In genomic region chrX:119757979-119758681, GRCh38 we compare ENCODE assay signal across 1 cellular context.
TF ChIP-seq lines count a peak whose summit lies in the region.

A gene with protein sequence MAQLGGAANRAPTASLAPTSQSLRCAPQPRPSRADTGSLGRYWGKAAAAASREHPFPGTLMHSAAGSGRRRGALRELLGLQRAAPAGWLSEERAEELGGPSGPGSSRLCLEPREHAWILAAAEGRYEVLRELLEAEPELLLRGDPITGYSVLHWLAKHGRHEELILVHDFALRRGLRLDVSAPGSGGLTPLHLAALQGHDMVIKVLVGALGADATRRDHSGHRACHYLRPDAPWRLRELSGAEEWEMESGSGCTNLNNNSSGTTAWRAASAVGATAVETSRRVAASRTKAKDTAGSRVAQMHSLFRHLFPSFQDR (plus strand): TSS chrX:119758588. CDS start chrX:119758668, 80 bp downstream.

TF ChIP-seq in GM23338, 12 proteins besides CTCF, POLR2A, EP300 and RAD21 (continued from another document):
- TF ChIP-seq, protein P1, sequence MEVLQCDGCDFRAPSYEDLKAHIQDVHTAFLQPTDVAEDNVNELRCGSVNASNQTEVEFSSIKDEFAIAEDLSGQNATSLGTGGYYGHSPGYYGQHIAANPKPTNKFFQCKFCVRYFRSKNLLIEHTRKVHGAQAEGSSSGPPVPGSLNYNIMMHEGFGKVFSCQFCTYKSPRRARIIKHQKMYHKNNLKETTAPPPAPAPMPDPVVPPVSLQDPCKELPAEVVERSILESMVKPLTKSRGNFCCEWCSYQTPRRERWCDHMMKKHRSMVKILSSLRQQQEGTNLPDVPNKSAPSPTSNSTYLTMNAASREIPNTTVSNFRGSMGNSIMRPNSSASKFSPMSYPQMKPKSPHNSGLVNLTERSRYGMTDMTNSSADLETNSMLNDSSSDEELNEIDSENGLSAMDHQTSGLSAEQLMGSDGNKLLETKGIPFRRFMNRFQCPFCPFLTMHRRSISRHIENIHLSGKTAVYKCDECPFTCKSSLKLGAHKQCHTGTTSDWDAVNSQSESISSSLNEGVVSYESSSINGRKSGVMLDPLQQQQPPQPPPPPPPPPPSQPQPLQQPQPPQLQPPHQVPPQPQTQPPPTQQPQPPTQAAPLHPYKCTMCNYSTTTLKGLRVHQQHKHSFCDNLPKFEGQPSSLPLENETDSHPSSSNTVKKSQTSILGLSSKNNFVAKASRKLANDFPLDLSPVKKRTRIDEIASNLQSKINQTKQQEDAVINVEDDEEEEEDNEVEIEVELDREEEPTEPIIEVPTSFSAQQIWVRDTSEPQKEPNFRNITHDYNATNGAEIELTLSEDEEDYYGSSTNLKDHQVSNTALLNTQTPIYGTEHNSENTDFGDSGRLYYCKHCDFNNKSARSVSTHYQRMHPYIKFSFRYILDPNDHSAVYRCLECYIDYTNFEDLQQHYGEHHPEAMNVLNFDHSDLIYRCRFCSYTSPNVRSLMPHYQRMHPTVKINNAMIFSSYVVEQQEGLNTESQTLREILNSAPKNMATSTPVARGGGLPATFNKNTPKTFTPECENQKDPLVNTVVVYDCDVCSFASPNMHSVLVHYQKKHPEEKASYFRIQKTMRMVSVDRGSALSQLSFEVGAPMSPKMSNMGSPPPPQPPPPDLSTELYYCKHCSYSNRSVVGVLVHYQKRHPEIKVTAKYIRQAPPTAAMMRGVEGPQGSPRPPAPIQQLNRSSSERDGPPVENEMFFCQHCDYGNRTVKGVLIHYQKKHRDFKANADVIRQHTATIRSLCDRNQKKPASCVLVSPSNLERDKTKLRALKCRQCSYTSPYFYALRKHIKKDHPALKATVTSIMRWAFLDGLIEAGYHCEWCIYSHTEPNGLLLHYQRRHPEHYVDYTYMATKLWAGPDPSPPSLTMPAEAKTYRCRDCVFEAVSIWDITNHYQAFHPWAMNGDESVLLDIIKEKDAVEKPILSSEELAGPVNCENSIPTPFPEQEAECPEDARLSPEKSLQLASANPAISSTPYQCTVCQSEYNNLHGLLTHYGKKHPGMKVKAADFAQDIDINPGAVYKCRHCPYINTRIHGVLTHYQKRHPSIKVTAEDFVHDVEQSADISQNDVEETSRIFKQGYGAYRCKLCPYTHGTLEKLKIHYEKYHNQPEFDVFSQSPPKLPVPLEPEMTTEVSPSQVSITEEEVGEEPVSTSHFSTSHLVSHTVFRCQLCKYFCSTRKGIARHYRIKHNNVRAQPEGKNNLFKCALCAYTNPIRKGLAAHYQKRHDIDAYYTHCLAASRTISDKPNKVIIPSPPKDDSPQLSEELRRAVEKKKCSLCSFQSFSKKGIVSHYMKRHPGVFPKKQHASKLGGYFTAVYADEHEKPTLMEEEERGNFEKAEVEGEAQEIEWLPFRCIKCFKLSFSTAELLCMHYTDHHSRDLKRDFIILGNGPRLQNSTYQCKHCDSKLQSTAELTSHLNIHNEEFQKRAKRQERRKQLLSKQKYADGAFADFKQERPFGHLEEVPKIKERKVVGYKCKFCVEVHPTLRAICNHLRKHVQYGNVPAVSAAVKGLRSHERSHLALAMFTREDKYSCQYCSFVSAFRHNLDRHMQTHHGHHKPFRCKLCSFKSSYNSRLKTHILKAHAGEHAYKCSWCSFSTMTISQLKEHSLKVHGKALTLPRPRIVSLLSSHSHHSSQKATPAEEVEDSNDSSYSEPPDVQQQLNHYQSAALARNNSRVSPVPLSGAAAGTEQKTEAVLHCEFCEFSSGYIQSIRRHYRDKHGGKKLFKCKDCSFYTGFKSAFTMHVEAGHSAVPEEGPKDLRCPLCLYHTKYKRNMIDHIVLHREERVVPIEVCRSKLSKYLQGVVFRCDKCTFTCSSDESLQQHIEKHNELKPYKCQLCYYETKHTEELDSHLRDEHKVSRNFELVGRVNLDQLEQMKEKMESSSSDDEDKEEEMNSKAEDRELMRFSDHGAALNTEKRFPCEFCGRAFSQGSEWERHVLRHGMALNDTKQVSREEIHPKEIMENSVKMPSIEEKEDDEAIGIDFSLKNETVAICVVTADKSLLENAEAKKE (CRISPR knock-in tag; IDR thresholded peaks at IDR 0.05) = no peak
- 0 out of 2 replicates have a peak, but pooled peaks have one; percentile 36 for TF ChIP-seq CREB1 (CRISPR knock-in tag; IDR thresholded peaks at IDR 0.05; ENCODE audit: low read depth)
